Comparison of ENCODE assay signal across 14 cellular contexts in the genomic region with DNA sequence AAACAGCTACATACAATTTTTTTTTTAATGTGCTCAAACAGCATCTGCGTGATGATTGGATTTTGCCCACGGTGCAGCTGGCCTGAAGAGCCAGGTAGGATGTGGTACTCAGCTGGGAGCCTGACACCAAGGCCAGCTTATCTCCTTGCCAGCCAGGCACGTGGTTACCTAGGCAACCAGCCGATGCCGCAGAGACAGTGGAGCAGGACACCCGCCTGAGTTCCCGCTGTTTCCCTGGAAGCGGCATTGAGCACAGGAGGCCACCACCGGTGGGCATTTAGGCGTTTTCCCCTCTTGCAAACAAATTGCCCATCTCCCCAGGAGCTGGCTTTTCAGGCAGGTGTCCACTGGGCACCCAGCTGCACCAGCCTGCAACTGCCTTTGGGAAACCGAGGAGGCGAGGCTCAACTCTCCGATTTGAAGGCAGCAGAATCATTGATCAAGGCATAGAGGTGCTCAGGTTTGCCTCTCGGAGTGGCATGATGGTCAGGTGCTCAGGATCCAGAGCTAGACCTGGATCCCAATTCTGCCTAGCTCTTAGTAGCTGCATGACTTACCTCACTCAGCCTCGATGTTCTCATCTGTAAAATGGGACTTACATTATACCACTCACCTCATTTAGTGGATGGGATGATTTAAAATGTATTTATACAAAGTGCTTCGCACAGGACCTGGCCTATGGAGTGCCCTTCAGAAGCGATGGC.
DNase-seq lines count a peak whose midpoint lies in the region; ATAC-seq and TF ChIP-seq lines count a peak whose summit lies in the region.
"Had no signal": no experiment of that assay in that cellular context is flagged by ENCODE, and none has a peak within 500 bp of the region (broad histone marks: within the 10 kb centered on the region; RNA-seq: fewer than 3 reads in every experiment).

No MANE protein-coding gene starts in this region.

- DNase-seq in SK-N-SH (peak; percentile 89), NCI-H2227 (lab: John Stamatoyannopoulos, UW; ENCODE audit: unreplicated experiment) (peak; percentile 83), type B pancreatic cell (ENCODE audit: extremely low spot score, unreplicated experiment) (no peak), foreskin fibroblast (no peak), stomach (no peak)
- DNase-seq in CD4-positive, alpha-beta memory T cell = no peak
- DNase-seq: activated gamma-delta T cell treated with Interleukin-2 at 50 U/mL for 16 hours; effector memory CD8-positive, alpha-beta T cell; foreskin keratinocyte; MV-4-11; ovary; thyroid gland had no signal

- H3K9me2 ChIP-seq in SK-N-SH = no peaks in the 10 kb centered on the region

- H3K9me3 Mint-ChIP-seq in type B pancreatic cell = no peaks in the 10 kb centered on the region
- no peaks in the 10 kb centered on the region for H3K9me3 Mint-ChIP-seq in CD4-positive, alpha-beta memory T cell
- H3K9me3 Mint-ChIP-seq: effector memory CD8-positive, alpha-beta T cell had no signal

- 62% methylated on average over 12 of the region's 17 CpGs for WGBS in SK-N-SH (ENCODE audit: low lambda C conversion rate)
- 72 to 80% (median 75%) methylated on average over 8 to 17 of the region's 17 CpGs for WGBS in stomach, 5 donors

- H3K36me3 Mint-ChIP-seq in type B pancreatic cell = peaks cover 4% of the 10 kb centered on the region
- H3K36me3 Mint-ChIP-seq in CD4-positive, alpha-beta memory T cell = no peaks in the 10 kb centered on the region

- H3F3A ChIP-seq in SK-N-SH (replicated peaks; ENCODE audit: insufficient read depth) = peaks cover 5% of the 10 kb centered on the region

- no peaks in the 10 kb centered on the region for H3K36me3 ChIP-seq in SK-N-SH (replicated peaks in 1 of 2; ENCODE audit: control insufficient read depth in 1 of 2, insufficient read depth in 2 of 2, low read length in 1 of 2)
- peaks cover 0 to 12% (median 6%) of the 10 kb centered on the region in 4 donors for H3K36me3 ChIP-seq in stomach
- H3K36me3 ChIP-seq in CD4-positive, alpha-beta memory T cell (ENCODE audit: insufficient read depth, low read length) = peaks cover 5% of the 10 kb centered on the region
- H3K36me3 ChIP-seq: ovary, thyroid gland had no signal

- no peak overlapping the region for H3K9ac ChIP-seq in SK-N-SH

- peaks cover 3% of the 10 kb centered on the region; the same call in 1 of the 2 replicates for H4K20me1 ChIP-seq in SK-N-SH (ENCODE audit: insufficient read depth)

- TF ChIP-seq EP300 in SK-N-SH (IDR thresholded peaks at IDR 0.05; ENCODE audit: borderline replicate concordance in 1 of 2, low read depth in 1 of 2, low read length in 1 of 2) (no peak), stomach (IDR thresholded peaks at IDR 0.05) (no peak)

- no peak overlapping the region for H2AFZ ChIP-seq in SK-N-SH (ENCODE audit: low read depth)

- intact Hi-C loops in stomach (cut with DNase I; ENCODE audit: low total_unique reads) = no loop called here
- intact Hi-C loops in CD4-positive, alpha-beta memory T cell (cut with micrococcal nuclease) = no loop called here

- H3K27me3 ChIP-seq in SK-N-SH (ENCODE audit: insufficient read depth) = no peaks in the 10 kb centered on the region
- no peaks in the 10 kb centered on the region for H3K27me3 ChIP-seq in stomach
- no peaks in the 10 kb centered on the region for H3K27me3 ChIP-seq in CD4-positive, alpha-beta memory T cell (ENCODE audit: insufficient read depth, low read length)
- H3K27me3 ChIP-seq: foreskin keratinocyte, ovary, thyroid gland had no signal

- H3K4me1 Mint-ChIP-seq in type B pancreatic cell (ENCODE audit: unreplicated experiment) = peaks cover 42% of the 10 kb centered on the region
- H3K4me1 Mint-ChIP-seq in CD4-positive, alpha-beta memory T cell = peaks cover 6 to 11% (median 9%) of the 10 kb centered on the region in 4 donors

- H3K4me1 ChIP-seq in SK-N-SH (ENCODE audit: control insufficient read depth in 1 of 2, insufficient read depth in 2 of 2, low read depth in 1 of 2, low read length in 1 of 2) = peaks cover 3 to 41% of the 10 kb centered on the region in 2 experiments; a peak in 1 of 4 replicates
- H3K4me1 ChIP-seq in stomach = peaks cover 0 to 27% (median 15%) of the 10 kb centered on the region in 4 donors
- no peaks in the 10 kb centered on the region for H3K4me1 ChIP-seq in CD4-positive, alpha-beta memory T cell (ENCODE audit: insufficient read depth, low read length)

- TF ChIP-seq CTCF in SK-N-SH (IDR thresholded peaks at IDR 0.05) (no peak), type B pancreatic cell (conservative IDR thresholded peaks at IDR 0.05) (no peak), foreskin fibroblast (IDR thresholded peaks at IDR 0.05; ENCODE audit: low read depth, low read length) (no peak), stomach (IDR thresholded peaks at IDR 0.05) (no peak)

- no peaks in the 10 kb centered on the region for H3K27me3 Mint-ChIP-seq in type B pancreatic cell
- no peaks in the 10 kb centered on the region for H3K27me3 Mint-ChIP-seq in CD4-positive, alpha-beta memory T cell
- H3K27me3 Mint-ChIP-seq: effector memory CD8-positive, alpha-beta T cell had no signal

- H3K4me3 Mint-ChIP-seq in type B pancreatic cell = no peak overlapping the region
- H3K4me3 Mint-ChIP-seq in CD4-positive, alpha-beta memory T cell = no peak overlapping the region
- H3K4me3 Mint-ChIP-seq: effector memory CD8-positive, alpha-beta T cell had no signal

- POLR2A ChIA-PET in SK-N-SH (lab: Yijun Ruan, JAX) = no interaction called here
- POLR2A ChIA-PET in CD4-positive, alpha-beta memory T cell (lab: Charles Lee; ENCODE audit: partially characterized antibody) = interaction anchor here (1.0 to 1.3 kb wide), 2 partner anchors 20 to 73 kb away, joined by 3 read pairs; no protein-coding TSS in a partner anchor

- no peak for ATAC-seq in SK-N-SH treated with all-trans-retinoic acid at 6 μM for 48 hours
- ATAC-seq: effector memory CD8-positive, alpha-beta T cell; foreskin keratinocyte had no signal

- H3K27ac Mint-ChIP-seq in type B pancreatic cell = peak overlapping the region; percentile 63
- peak overlapping the region in 1 of 7 donors; percentile 35 for H3K27ac Mint-ChIP-seq in CD4-positive, alpha-beta memory T cell

- no peak overlapping the region; a peak in 2 of 4 replicates for H3K27ac ChIP-seq in SK-N-SH (ENCODE audit: low read depth in 2 of 2, low read length in 1 of 2)
- peak overlapping the region; percentile 13 for H3K27ac ChIP-seq in cingulate gyrus (ENCODE audit: low read depth, low read length)
- no peak overlapping the region for H3K27ac ChIP-seq in stomach
- no peak overlapping the region for H3K27ac ChIP-seq in CD4-positive, alpha-beta memory T cell (ENCODE audit: low read depth, low read length)
- H3K27ac ChIP-seq: foreskin keratinocyte, ovary, thyroid gland had no signal

- H3K4me3 ChIP-seq in SK-N-SH (ENCODE audit: low read depth in 2 of 2, low read length in 1 of 2) = no peak overlapping the region
- no peak overlapping the region for H3K4me3 ChIP-seq in foreskin fibroblast (ENCODE audit: low read depth in 1 of 2, low read length in 2 of 2)
- H3K4me3 ChIP-seq in stomach = no peak overlapping the region
- H3K4me3 ChIP-seq in CD4-positive, alpha-beta memory T cell (ENCODE audit: low read length in 2 of 2) = no peak overlapping the region
- H3K4me3 ChIP-seq: ovary, thyroid gland had no signal

- CTCF ChIA-PET in SK-N-SH (lab: Yijun Ruan, JAX) = interaction anchor here (0.6 to 1.1 kb wide), 6 partner anchors 18 to 273 kb away, joined by 3 read pairs; no protein-coding TSS in a partner anchor
- CTCF ChIA-PET in CD4-positive, alpha-beta memory T cell (lab: Charles Lee; ENCODE audit: partially characterized antibody) = no interaction called here

- H3K9me3 ChIP-seq in SK-N-SH (no peaks in the 10 kb centered on the region), stomach (no peaks in the 10 kb centered on the region)
- H3K9me3 ChIP-seq in CD4-positive, alpha-beta memory T cell (ENCODE audit: control insufficient read depth in 1 of 2, low read length in 2 of 2) = no peaks in the 10 kb centered on the region
- H3K9me3 ChIP-seq: ovary, thyroid gland had no signal

- TF ChIP-seq RAD21 in SK-N-SH (IDR thresholded peaks at IDR 0.05; ENCODE audit: low read length) = 0 out of 2 replicates have a peak, but pooled peaks have one; percentile 4

- H3K4me2 ChIP-seq in SK-N-SH = no peak overlapping the region

- TF ChIP-seq POLR2A in stomach (IDR thresholded peaks at IDR 0.05) = no peak

- peaks cover 6% of the 10 kb centered on the region; the same call in 1 of the 2 replicates for H3K79me2 ChIP-seq in SK-N-SH (ENCODE audit: insufficient read depth)

TF ChIP-seq in SK-N-SH, 30 proteins besides CTCF, POLR2A, EP300 and RAD21 (continues in another document):
- no peak for TF ChIP-seq MEF2A (IDR thresholded peaks at IDR 0.05; ENCODE audit: borderline replicate concordance, low read depth)
- TF ChIP-seq RCOR1 (IDR thresholded peaks at IDR 0.05; ENCODE audit: low read length) = peak; percentile 39; the same call in 1 of the 2 replicates

TF ChIP-seq in SK-N-SH treated with all-trans-retinoic acid at 6 μM for 48 hours, 23 proteins besides CTCF, POLR2A, EP300 and RAD21:
- no peak for TF ChIP-seq ZFP3 (CRISPR knock-in tag; IDR thresholded peaks at IDR 0.05)

Comparison
In these comparisons a context has a peak if more than half of its experiments do, and no peak if none do; other contexts are left out.
1. DNase-seq: peak in SK-N-SH (single experiment) and NCI-H2227 (single experiment); none in type B pancreatic cell (single experiment), foreskin fibroblast (0 of 2), stomach (single experiment) and CD4-positive, alpha-beta memory T cell (0 of 5).